Comparison of ENCODE assay signal across 18 cellular contexts in genomic region chr11:16356751-16357365, GRCh38. TPM values are rescaled to one million over a fixed set of nuclear protein-coding genes. Genes with fewer than 3 reads are reported as not detected.
DNase-seq lines count a peak whose midpoint lies in the region; ATAC-seq, FAIRE-seq and TF ChIP-seq lines count a peak whose summit lies in the region.
"Had no signal": no experiment of that assay in that cellular context is flagged by ENCODE, and none has a peak within 500 bp of the region (broad histone marks: within the 10 kb centered on the region; RNA-seq: fewer than 3 reads in every experiment).

No MANE protein-coding gene starts in this region.

- H3K4me3 ChIP-seq in HepG2 (replicated peaks in 1 of 3; ENCODE audit: insufficient read depth in 1 of 3, low read depth in 2 of 3, low read length in 3 of 3) (peak overlapping the region in 2 of 3 experiments; percentile 20 to 31; a peak in 1 of 6 replicates), right lobe of liver (no peak overlapping the region)
- H3K4me3 ChIP-seq: mucosa of descending colon had no signal

- H3K36me3 Mint-ChIP-seq in neural crest cell (ENCODE audit: low read depth): no peaks in the 10 kb centered on the region
- no peaks in the 10 kb centered on the region for H3K36me3 Mint-ChIP-seq in stimulated activated memory B cell treated with anti-CD40 and anti-IgM and Interleukin-4, amounts not matched to agents 10 μg/mL and 1 μg/mL and 100 μg/mL, for 72 hours
- H3K36me3 Mint-ChIP-seq: IgD-negative memory B cell had no signal

- intact Hi-C loops in HepG2 (cut with micrococcal nuclease; ENCODE audit: unreplicated experiment): loop anchor here (2.0 to 5.0 kb wide), 3 partner anchors 46 to 250 kb away; no protein-coding TSS in a partner anchor
- intact Hi-C loops in right lobe of liver (cut with DNase I): no loop called here

- no peak for TF ChIP-seq CTCF in HepG2 (CRISPR knock-in tag; IDR thresholded peaks at IDR 0.05)
- no peak for TF ChIP-seq CTCF in right lobe of liver (IDR thresholded peaks at IDR 0.05)
- TF ChIP-seq CTCF in neural crest cell (conservative IDR thresholded peaks at IDR 0.05): no peak
- TF ChIP-seq CTCF in omental fat pad (IDR thresholded peaks at IDR 0.05): no peak

- H3K4me3 Mint-ChIP-seq in neural crest cell: peak overlapping the region; percentile 16
- H3K4me3 Mint-ChIP-seq in stimulated activated memory B cell treated with anti-CD40 and anti-IgM and Interleukin-4, amounts not matched to agents 10 μg/mL and 1 μg/mL and 100 μg/mL, for 72 hours: no peak overlapping the region
- H3K4me3 Mint-ChIP-seq: activated CD4-positive, alpha-beta memory T cell treated with anti-CD3 and anti-CD28 coated beads, Interleukin-2, amount 10 ng/mL, durations not matched to agents 7 days and 5 days; central memory CD8-positive, alpha-beta T cell; IgD-negative memory B cell had no signal

- H4K20me1 ChIP-seq in HepG2 (ENCODE audit: insufficient read depth, low read length): no peaks in the 10 kb centered on the region

- no peak overlapping the region for H2AFZ ChIP-seq in HepG2 (ENCODE audit: low read length)

- H3K9me3 ChIP-seq in HepG2 (ENCODE audit: low read length) (no peaks in the 10 kb centered on the region), right lobe of liver (no peaks in the 10 kb centered on the region)
- H3K9me3 ChIP-seq: mucosa of descending colon had no signal

- H3K27ac ChIP-seq in HepG2 (ENCODE audit: extremely low read length, insufficient read depth, low read length): peak overlapping the region; percentile 63
- no peak overlapping the region for H3K27ac ChIP-seq in right lobe of liver

- H3K27me3 ChIP-seq in HepG2 (ENCODE audit: control insufficient read depth in 1 of 2, insufficient read depth in 2 of 2, low read length in 2 of 2) (no peaks in the 10 kb centered on the region), right lobe of liver (no peaks in the 10 kb centered on the region)

- H3K4me1 ChIP-seq in HepG2 (ENCODE audit: insufficient read depth, low read length): peaks cover 65% of the 10 kb centered on the region
- no peaks in the 10 kb centered on the region for H3K4me1 ChIP-seq in right lobe of liver

- no peak for TF ChIP-seq EP300 in HepG2 (IDR thresholded peaks at IDR 0.05; ENCODE audit: low read depth in 2 of 2, low read length in 2 of 2)
- TF ChIP-seq EP300 in HepG2 (CRISPR knock-in tag; IDR thresholded peaks at IDR 0.05; ENCODE audit: borderline replicate concordance): no peak

- H3K79me2 ChIP-seq in HepG2 (ENCODE audit: insufficient read depth, low read length): peaks cover 3% of the 10 kb centered on the region

- TF ChIP-seq POLR2A in HepG2 (IDR thresholded peaks at IDR 0.05; ENCODE audit: insufficient read depth in 1 of 2, low read depth in 2 of 2, low read length in 2 of 2) (no peak), right lobe of liver (IDR thresholded peaks at IDR 0.05) (no peak)

- H3K4me1 Mint-ChIP-seq in neural crest cell: peaks cover 55% of the 10 kb centered on the region
- H3K4me1 Mint-ChIP-seq in stimulated activated memory B cell treated with anti-CD40 and anti-IgM and Interleukin-4, amounts not matched to agents 10 μg/mL and 1 μg/mL and 100 μg/mL, for 72 hours: no peaks in the 10 kb centered on the region
- H3K4me1 Mint-ChIP-seq: activated CD4-positive, alpha-beta memory T cell treated with anti-CD3 and anti-CD28 coated beads, Interleukin-2, amount 10 ng/mL, durations not matched to agents 7 days and 5 days; central memory CD8-positive, alpha-beta T cell; IgD-negative memory B cell had no signal

- no peak for ATAC-seq in HepG2
- ATAC-seq in right lobe of liver: no peak
- ATAC-seq in omental fat pad (ENCODE audit: low FRiP score): no peak
- no peak for ATAC-seq in stimulated activated memory B cell treated with anti-CD40 and anti-IgM and Interleukin-4, amounts not matched to agents 10 μg/mL and 1 μg/mL and 100 μg/mL, for 72 hours

- peak overlapping the region; percentile 55 for H3K9ac ChIP-seq in HepG2 (ENCODE audit: insufficient read depth, low read depth, low read length)

- DNase-seq in HepG2 (ENCODE audit: low spot score) (no peak), right lobe of liver (no peak), foreskin melanocyte (peak; percentile 98), neural crest cell (ENCODE audit: low read depth, low spot score) (no peak), GM19239 (ENCODE audit: insufficient read length, low spot score) (no peak), NCI-H1930 (lab: John Stamatoyannopoulos, UW) (no peak), omental fat pad (ENCODE audit: low spot score) (no peak)
- DNase-seq: activated CD4-positive, alpha-beta memory T cell treated with anti-CD3 and anti-CD28 coated beads, Interleukin-2, amount 10 ng/mL, durations not matched to agents 7 days and 5 days; activated effector memory CD4-positive, alpha-beta T cell treated with Interleukin-2 at 50 U/mL for 16 hours; COR-L47; mucosa of descending colon; NCI-H1417 treated with DMSO at 0.1 percent for 48 hours; NCI-H524 had no signal

- WGBS in HepG2 (ENCODE audit: low lambda C conversion rate): 23% methylated on average over 2 of the region's 2 CpGs
- 52% methylated on average over 2 of the region's 2 CpGs for WGBS in right lobe of liver (ENCODE audit: insufficient coverage, low coverage, low lambda C conversion rate, missing lambda C conversion rate)

- peaks cover 2% of the 10 kb centered on the region for H3K27me3 Mint-ChIP-seq in neural crest cell (ENCODE audit: low read depth)
- H3K27me3 Mint-ChIP-seq in stimulated activated memory B cell treated with anti-CD40 and anti-IgM and Interleukin-4, amounts not matched to agents 10 μg/mL and 1 μg/mL and 100 μg/mL, for 72 hours: no peaks in the 10 kb centered on the region
- H3K27me3 Mint-ChIP-seq: activated CD4-positive, alpha-beta memory T cell treated with anti-CD3 and anti-CD28 coated beads, Interleukin-2, amount 10 ng/mL, durations not matched to agents 7 days and 5 days; central memory CD8-positive, alpha-beta T cell had no signal

- no TSS peak for BruUV-seq in HepG2 (replicated peaks; lab: Mats Ljungman, UMichigan)

- CTCF ChIA-PET in HepG2 (lab: Yijun Ruan, JAX; ENCODE audit: low intra/inter-chr PET ratio, low total read pairs): no interaction called here

- H3K36me3 ChIP-seq in HepG2 (replicated peaks in 1 of 2; ENCODE audit: control insufficient read depth in 1 of 2, insufficient read depth in 2 of 2, low read length in 2 of 2) (no peaks in the 10 kb centered on the region), right lobe of liver (no peaks in the 10 kb centered on the region)

- FAIRE-seq in HepG2 (lab: Jason Lieb, UNC) (no peak), GM19239 (lab: Jason Lieb, UNC) (no peak)
- FAIRE-seq: A204.1, RCC 7860 had no signal

- in situ Hi-C loops in HepG2 (cut with HindIII; ENCODE audit: extremely low pct_ligation_motif_present, low pct_unique_long_range_greater_than_20kb): no loop called here

- H3K27ac Mint-ChIP-seq in neural crest cell (ENCODE audit: unreplicated experiment): peak overlapping the region; percentile 88
- no peak overlapping the region for H3K27ac Mint-ChIP-seq in stimulated activated memory B cell treated with anti-CD40 and anti-IgM and Interleukin-4, amounts not matched to agents 10 μg/mL and 1 μg/mL and 100 μg/mL, for 72 hours
- H3K27ac Mint-ChIP-seq: activated CD4-positive, alpha-beta memory T cell treated with anti-CD3 and anti-CD28 coated beads, Interleukin-2, amount 10 ng/mL, durations not matched to agents 7 days and 5 days; IgD-negative memory B cell had no signal

- TF ChIP-seq RAD21 in HepG2 (CRISPR knock-in tag; IDR thresholded peaks at IDR 0.05): no peak

- no peaks in the 10 kb centered on the region for H3K9me3 Mint-ChIP-seq in neural crest cell
- no peaks in the 10 kb centered on the region for H3K9me3 Mint-ChIP-seq in stimulated activated memory B cell treated with anti-CD40 and anti-IgM and Interleukin-4, amounts not matched to agents 10 μg/mL and 1 μg/mL and 100 μg/mL, for 72 hours

- POLR2A ChIA-PET in HepG2 (lab: Yijun Ruan, JAX): no interaction called here

- H3K4me2 ChIP-seq in HepG2 (ENCODE audit: low read depth, low read length): peak overlapping the region; percentile 65

TF ChIP-seq in HepG2, 621 proteins besides CTCF, POLR2A, EP300 and RAD21 (continues in another document):
- TF ChIP-seq NFE2 (CRISPR knock-in tag; IDR thresholded peaks at IDR 0.05) (no peak), ZNF510 (CRISPR knock-in tag; IDR thresholded peaks at IDR 0.05; ENCODE audit: low read depth) (no peak), ATRX (CRISPR knock-in tag; IDR thresholded peaks at IDR 0.05; ENCODE audit: borderline replicate concordance) (no peak), ZFAT (CRISPR knock-in tag; conservative IDR thresholded peaks at IDR 0.05) (no peak)

RNA-seq across cellular contexts. Expression of gene SOX6, which starts 0.5 kb away (rescaled TPM):
- total RNA-seq in HepG2 (2016; rRNA removed; fragmentation: Illumina TruSeq; extraction: Trizol) (11.1 and 11.2 TPM in 2 replicates), right lobe of liver (10 to 100 TPM in 2 of 6 experiments, 1 to 10 TPM in 4; 3.3 to 16.1 (median 7.8) TPM), neural crest cell (18.6 and 19.6 TPM in 2 replicates), omental fat pad (10 to 100 TPM in 1 of 4 donors, 1 to 10 TPM in 3; 2.0 to 41.0 (median 8.9) TPM)
- total RNA-seq in HepG2 (2016; cell fraction: cytosol; rRNA removed; fragmentation: Illumina TruSeq; extraction: Trizol; ENCODE audit: low read depth): 5.0 and 7.1 TPM in 2 replicates
- total RNA-seq in HepG2 (2016; cell fraction: insoluble cytoplasmic fraction; rRNA removed; fragmentation: Illumina TruSeq; extraction: Trizol): 9.8 TPM in 2 replicates
- total RNA-seq in HepG2 (2016; cell fraction: membrane; rRNA removed; fragmentation: Illumina TruSeq; extraction: Trizol): 3.7 and 4.3 TPM in 2 replicates
- 42.1 and 45.0 TPM in 2 replicates for total RNA-seq in HepG2 (2016; cell fraction: nucleus; rRNA removed; fragmentation: Illumina TruSeq; extraction: Trizol)
- 2.0 and 2.6 TPM in 2 replicates for polyA plus RNA-seq in HepG2 (2011; rRNA removed)
- polyA plus RNA-seq in HepG2 (2011; cell fraction: cytosol; rRNA removed): 1.5 and 1.6 TPM in 2 replicates
- polyA plus RNA-seq in HepG2 (2011; cell fraction: nucleus; rRNA removed): 3.0 TPM in 2 replicates
- 1.9 and 2.6 TPM in 2 replicates for polyA plus RNA-seq in HepG2 (2012)
- polyA plus RNA-seq in HepG2 (2016; cell fraction: cytosol; fragmentation: Illumina TruSeq; extraction: Trizol; ENCODE audit: low read depth): 0.21 and 0.66 TPM in 2 replicates
- polyA plus RNA-seq in HepG2 (2016; cell fraction: insoluble cytoplasmic fraction; fragmentation: Illumina TruSeq; extraction: Trizol; ENCODE audit: low read depth): 6.1 and 7.0 TPM in 2 replicates
- polyA plus RNA-seq in HepG2 (2016; cell fraction: membrane; fragmentation: Illumina TruSeq; extraction: Trizol; ENCODE audit: low read depth): 0.65 and 1.4 TPM in 2 replicates
- 6.4 and 8.3 TPM in 2 replicates for polyA plus RNA-seq in HepG2 (2016; cell fraction: nucleus; fragmentation: Illumina TruSeq; extraction: Trizol; ENCODE audit: insufficient read depth, low read depth)
- polyA minus RNA-seq in HepG2 (2011; rRNA and poly(A)+ RNA removed; ENCODE audit: low replicate concordance): 0.30 and 10.1 TPM in 2 replicates
- polyA minus RNA-seq in HepG2 (2011; cell fraction: cytosol; rRNA and poly(A)+ RNA removed): 3.0 and 5.5 TPM in 2 replicates
- 72.4 and 79.2 TPM in 2 replicates for polyA minus RNA-seq in HepG2 (2011; cell fraction: nucleus; rRNA and poly(A)+ RNA removed)
- total RNA-seq: activated CD4-positive, alpha-beta memory T cell treated with anti-CD3 and anti-CD28 coated beads, Interleukin-2, amount 10 ng/mL, durations not matched to agents 7 days and 5 days had no signal
- polyA plus RNA-seq: IgD-negative memory B cell had no signal

Comparison
In these comparisons a context has a peak if more than half of its experiments do, and no peak if none do; other contexts are left out.
1. H3K4me3 ChIP-seq: peak in HepG2 (2 of 3); none in right lobe of liver (0 of 3).